15 cellular contexts compared by ENCODE assay signal in the genomic region with DNA sequence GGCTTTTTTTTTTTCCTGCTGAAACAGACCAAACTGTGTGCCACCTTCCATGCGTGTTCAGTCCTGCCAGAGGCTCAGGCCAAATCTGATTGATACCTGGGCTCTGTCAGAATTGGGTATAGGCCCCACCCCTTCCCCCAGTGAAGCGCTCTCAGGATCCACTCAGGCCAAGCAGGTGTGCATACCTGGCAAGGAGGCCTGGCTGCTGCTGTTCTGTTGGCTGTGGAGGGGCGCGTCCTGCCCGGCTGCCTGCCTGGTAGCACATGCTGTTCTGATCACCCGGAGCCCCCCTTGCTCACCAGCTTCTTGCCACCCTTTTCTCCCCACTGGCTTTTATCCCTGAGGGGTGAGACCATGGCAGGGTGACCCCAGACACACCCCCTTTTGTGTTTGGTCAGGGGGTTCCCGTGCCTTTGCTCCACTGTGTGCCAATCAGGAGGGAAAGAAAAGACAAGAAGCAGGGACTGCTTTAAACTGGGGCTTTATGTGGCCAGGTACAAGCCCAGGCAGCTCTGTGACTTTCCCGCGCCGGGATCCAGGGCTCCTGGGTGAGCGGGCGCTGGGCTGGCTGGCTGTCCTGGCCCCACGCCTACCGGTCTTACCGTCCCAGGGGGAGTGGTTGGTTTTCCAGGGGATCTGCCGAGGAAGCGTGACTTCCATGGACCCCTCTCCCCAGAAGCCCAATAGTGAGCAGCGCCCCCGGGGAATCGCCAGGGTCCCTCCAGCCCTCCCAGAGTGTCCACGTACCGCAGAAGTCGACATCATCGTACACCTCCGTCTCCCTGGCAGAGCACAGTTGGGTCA. TPM values are rescaled to one million over a fixed set of nuclear protein-coding genes. Genes with fewer than 3 reads are reported as not detected.
DNase-seq lines count a peak whose midpoint lies in the region; ATAC-seq, FAIRE-seq and TF ChIP-seq lines count a peak whose summit lies in the region.
"Had no signal": no experiment of that assay in that cellular context is flagged by ENCODE, and none has a peak within 500 bp of the region (broad histone marks: within the 10 kb centered on the region; RNA-seq: fewer than 3 reads in every experiment).

No MANE protein-coding gene starts in this region.

- H3K79me2 ChIP-seq in mesendoderm (ENCODE audit: control insufficient read depth, insufficient read depth, low read length) = no peaks in the 10 kb centered on the region

- H4K5ac ChIP-seq in mesendoderm (ENCODE audit: low read length) = no peak overlapping the region

- H3K9me3 ChIP-seq in right cardiac atrium (ENCODE audit: control insufficient read depth, low read length) (no peaks in the 10 kb centered on the region), heart right ventricle (no peaks in the 10 kb centered on the region), RWPE2 (ENCODE audit: severe bottlenecking) (no peaks in the 10 kb centered on the region), kidney (ENCODE audit: control insufficient read depth in 1 of 2, low read length in 2 of 2) (no peaks in the 10 kb centered on the region), vagina (no peaks in the 10 kb centered on the region)
- H3K9me3 ChIP-seq: sigmoid colon, uterus had no signal

- no peak overlapping the region for H3K18ac ChIP-seq in mesendoderm (ENCODE audit: low read length)

- ATAC-seq in right cardiac atrium (peak; percentile 5 to 6), heart right ventricle (no peak), RWPE2 (ENCODE audit: low read depth) (peak; percentile 84), HG02678 (IDR thresholded peaks at IDR 0.05; ENCODE audit: unreplicated experiment) (no peak), GM18858 (IDR thresholded peaks at IDR 0.05; ENCODE audit: unreplicated experiment) (no peak)

- H3K27ac ChIP-seq in right cardiac atrium (ENCODE audit: low read length) (no peak overlapping the region), heart right ventricle (peak overlapping the region in 1 of 10 donors; percentile 90), RWPE2 (ENCODE audit: poor library complexity, severe bottlenecking) (peak overlapping the region; percentile 71), kidney (ENCODE audit: low read depth in 2 of 2, low read length in 2 of 2) (no peak overlapping the region), vagina (peak overlapping the region; percentile 56), mesendoderm (ENCODE audit: low read depth, low read length) (no peak overlapping the region)
- H3K27ac ChIP-seq: sigmoid colon, uterus had no signal

- no peak overlapping the region for H3K9ac ChIP-seq in kidney (ENCODE audit: low read length in 2 of 2)
- H3K9ac ChIP-seq in mesendoderm (ENCODE audit: low read length) = no peak overlapping the region

- no peak overlapping the region for H3K4me2 ChIP-seq in mesendoderm (ENCODE audit: low read length)

- H2BK15ac ChIP-seq in mesendoderm (replicated peaks; ENCODE audit: low read depth) = no peak overlapping the region

- H3K79me1 ChIP-seq in mesendoderm (ENCODE audit: low read length) = peaks cover 4% of the 10 kb centered on the region

- DNase-seq in right cardiac atrium (peak in 2 of 3 donors; percentile 55 to 57), heart right ventricle (no peak), RWPE2 (ENCODE audit: low spot score) (no peak), kidney (peak; percentile 60), vagina (ENCODE audit: extremely low spot score in 2 of 2) (no peak), mesendoderm (no peak)
- DNase-seq: activated T-cell treated with anti-CD3 and anti-CD28 coated beads for 4 hours, GDM1, NCI-H2081, sigmoid colon, uterus had no signal

- H2BK5ac ChIP-seq in mesendoderm (ENCODE audit: low read length) = no peak overlapping the region

- H3K4me1 ChIP-seq in right cardiac atrium (ENCODE audit: control insufficient read depth, insufficient read depth, low read length) = no peaks in the 10 kb centered on the region
- peaks cover 0 to 55% (median 0%) of the 10 kb centered on the region in 9 donors for H3K4me1 ChIP-seq in heart right ventricle
- peaks cover 11% of the 10 kb centered on the region for H3K4me1 ChIP-seq in RWPE2 (ENCODE audit: insufficient read depth, poor library complexity, severe bottlenecking)
- no peaks in the 10 kb centered on the region for H3K4me1 ChIP-seq in kidney (ENCODE audit: control insufficient read depth in 1 of 2, insufficient read depth in 1 of 2, low read depth in 1 of 2, low read length in 2 of 2)
- H3K4me1 ChIP-seq in vagina = peaks cover 28% of the 10 kb centered on the region
- H3K4me1 ChIP-seq in mesendoderm (ENCODE audit: control insufficient read depth, low read depth, low read length) = no peaks in the 10 kb centered on the region
- H3K4me1 ChIP-seq: sigmoid colon, uterus had no signal

- H2BK120ac ChIP-seq in mesendoderm (ENCODE audit: low read depth, low read length) = no peak overlapping the region

- H3K36me3 ChIP-seq in heart right ventricle = peaks cover 0 to 61% (median 40%) of the 10 kb centered on the region in 9 donors
- peaks cover 42% of the 10 kb centered on the region for H3K36me3 ChIP-seq in RWPE2 (ENCODE audit: low read depth)
- peaks cover 36 to 38% of the 10 kb centered on the region in 2 donors for H3K36me3 ChIP-seq in kidney (ENCODE audit: control insufficient read depth in 1 of 2, insufficient read depth in 2 of 2, low read length in 2 of 2)
- peaks cover 0 to 45% of the 10 kb centered on the region in 2 donors for H3K36me3 ChIP-seq in vagina
- peaks cover 20% of the 10 kb centered on the region for H3K36me3 ChIP-seq in mesendoderm (ENCODE audit: control insufficient read depth, insufficient read depth, low read length)
- H3K36me3 ChIP-seq: uterus had no signal

- 84% methylated on average over 25 of the region's 25 CpGs for WGBS in right cardiac atrium
- WGBS in heart right ventricle, 2 donors = 82 to 83% methylated on average over 24 to 25 of the region's 25 CpGs
- WGBS in mesendoderm (ENCODE audit: extremely low coverage, insufficient coverage, low lambda C conversion rate) = no CpG with 5 or more reads among the region's 25 CpGs

- no peak overlapping the region for H4K8ac ChIP-seq in mesendoderm (ENCODE audit: low read depth, low read length)

- no peak overlapping the region for H2AK5ac ChIP-seq in mesendoderm (ENCODE audit: low read length)

- no peak overlapping the region for H3K56ac ChIP-seq in mesendoderm (ENCODE audit: low read length)

- FAIRE-seq in kidney (lab: Jason Lieb, UNC) = no peak
- FAIRE-seq: endometrium had no signal

- no peak overlapping the region for H3K4ac ChIP-seq in mesendoderm (ENCODE audit: low read depth, low read length)

- intact Hi-C loops in right cardiac atrium (cut with DNase I) (no loop called here), heart right ventricle (cut with DNase I) (no loop called here), kidney (cut with DNase I) (no loop called here), vagina (cut with DNase I) (no loop called here)

- TF ChIP-seq CTCF in heart right ventricle (IDR thresholded peaks at IDR 0.05) = no peak
- no peak for TF ChIP-seq CTCF in RWPE2 (IDR thresholded peaks at IDR 0.05; ENCODE audit: poor library complexity, severe bottlenecking)
- no peak for TF ChIP-seq CTCF in kidney (IDR thresholded peaks at IDR 0.05; ENCODE audit: borderline replicate concordance, extremely low read depth, insufficient read depth)
- TF ChIP-seq CTCF in vagina (IDR thresholded peaks at IDR 0.05) = no peak

- H3K27me3 ChIP-seq in right cardiac atrium (ENCODE audit: control insufficient read depth, insufficient read depth) = no peaks in the 10 kb centered on the region
- H3K27me3 ChIP-seq in heart right ventricle = no peaks in the 10 kb centered on the region
- no peaks in the 10 kb centered on the region for H3K27me3 ChIP-seq in RWPE2 (ENCODE audit: insufficient read depth, poor library complexity, severe bottlenecking)
- H3K27me3 ChIP-seq in vagina = no peaks in the 10 kb centered on the region
- no peaks in the 10 kb centered on the region for H3K27me3 ChIP-seq in mesendoderm (ENCODE audit: insufficient read depth, low read length, poor library complexity)
- H3K27me3 ChIP-seq: sigmoid colon, uterus had no signal

- no peak overlapping the region for H3K4me3 ChIP-seq in right cardiac atrium (ENCODE audit: low read length)
- H3K4me3 ChIP-seq in heart right ventricle = no peak overlapping the region
- no peak overlapping the region for H3K4me3 ChIP-seq in RWPE2 (ENCODE audit: severe bottlenecking)
- H3K4me3 ChIP-seq in kidney (ENCODE audit: low read length in 2 of 2) = no peak overlapping the region
- H3K4me3 ChIP-seq in vagina = no peak overlapping the region
- H3K4me3 ChIP-seq in mesendoderm (ENCODE audit: low read length) = no peak overlapping the region
- H3K4me3 ChIP-seq: sigmoid colon, uterus had no signal

- no peak overlapping the region for H3K23ac ChIP-seq in mesendoderm (ENCODE audit: low read length)

- no peak for TF ChIP-seq POLR2A in vagina (IDR thresholded peaks at IDR 0.05)

RNA-seq across cellular contexts. Expression of gene PRAM1, which starts 12.6 kb away (rescaled TPM):
- 1 to 10 TPM in 2 of 4 donors, under 1 TPM in 2; 0.31 to 3.1 (median 0.99) TPM for total RNA-seq in right cardiac atrium
- 0.61 TPM for polyA plus RNA-seq in right cardiac atrium
- total RNA-seq in heart right ventricle = 1 to 10 TPM in 2 of 10 donors, under 1 TPM in 8; 0.28 to 3.2 (median 0.52) TPM
- polyA plus RNA-seq in heart right ventricle = under 1 TPM; 0.36 to 0.66 TPM
- total RNA-seq in kidney = 4.6 TPM
- polyA plus RNA-seq in kidney (ENCODE audit: insufficient read depth, low read depth, low replicate concordance) = 0.99 TPM
- 0.49 TPM for total RNA-seq in vagina
- polyA plus RNA-seq in mesendoderm (2013, experiment 1 of 2) = 0.06 TPM
- 0.08 TPM for polyA plus RNA-seq in mesendoderm (2013, experiment 2 of 2)
- polyA plus RNA-seq: IgD-negative memory B cell had no signal

RNA-seq across cellular contexts. Expression of gene ZNF414, which starts 24.2 kb away (rescaled TPM):
- total RNA-seq in right cardiac atrium (10 to 100 TPM; 13.4 to 16.4 (median 16.1) TPM), heart right ventricle (10 to 100 TPM; 11.7 to 20.9 (median 17.1) TPM), kidney (29.6 TPM), vagina (27.5 TPM)
- polyA plus RNA-seq in right cardiac atrium (19.3 TPM), heart right ventricle (10 to 100 TPM; 19.7 to 34.3 TPM), kidney (ENCODE audit: insufficient read depth, low read depth, low replicate concordance) (20.4 TPM)
- polyA plus RNA-seq in mesendoderm (2013, experiment 1 of 2) = 25.9 TPM
- polyA plus RNA-seq in mesendoderm (2013, experiment 2 of 2) = 24.4 TPM

RNA-seq across cellular contexts. Expression of gene HNRNPM, which starts 45.0 kb away (rescaled TPM):
- 100 to 1,000 TPM; 106 to 128 (median 120) TPM for total RNA-seq in right cardiac atrium
- polyA plus RNA-seq in right cardiac atrium = 67.9 TPM
- total RNA-seq in heart right ventricle = 100 to 1,000 TPM in 2 of 10 donors, 10 to 100 TPM in 8; 87.4 to 127 (median 93.9) TPM
- polyA plus RNA-seq in heart right ventricle = 100 to 1,000 TPM in 1 of 2 donors, 10 to 100 TPM in 1; 48.5 to 123 TPM
- total RNA-seq in kidney = 164 TPM
- polyA plus RNA-seq in kidney (ENCODE audit: insufficient read depth, low read depth, low replicate concordance) = 103 TPM
- 140 TPM for total RNA-seq in vagina
- 329 TPM for polyA plus RNA-seq in mesendoderm (2013, experiment 1 of 2)
- polyA plus RNA-seq in mesendoderm (2013, experiment 2 of 2) = 325 TPM

Comparison
In these comparisons a context has a peak if more than half of its experiments do, and no peak if none do; other contexts are left out.
1. ATAC-seq: peak in right cardiac atrium (2 of 2) and RWPE2 (single experiment); none in heart right ventricle (0 of 8), HG02678 (single experiment) and GM18858 (single experiment).
2. DNase-seq: peak in right cardiac atrium (2 of 3) and kidney (single experiment); none in heart right ventricle (0 of 2), RWPE2 (single experiment), vagina (0 of 2) and mesendoderm (single experiment).
3. H3K27ac ChIP-seq: peak in RWPE2 (single experiment) and vagina (single experiment); none in right cardiac atrium (single experiment), kidney (0 of 2) and mesendoderm (single experiment).